In the genomic region with DNA sequence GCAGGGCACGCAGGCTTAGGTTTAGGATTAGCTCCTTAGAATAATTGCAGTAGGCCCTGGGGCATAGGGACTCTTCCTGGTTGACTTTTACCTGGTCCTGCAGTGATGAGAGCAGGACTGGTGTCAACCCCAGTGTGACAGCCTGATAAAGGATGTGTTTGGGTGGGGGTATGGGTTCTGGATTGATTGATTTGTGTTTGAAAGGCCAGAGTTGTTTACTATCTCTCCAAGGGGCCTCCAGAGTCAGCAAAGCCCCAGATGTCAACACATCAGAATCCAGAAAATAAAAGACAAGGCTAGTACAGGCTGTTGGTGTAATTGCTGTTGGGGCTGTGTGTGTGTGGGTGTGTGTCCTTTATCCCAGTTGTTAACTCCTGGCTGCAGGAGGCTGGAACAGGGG, we compare ENCODE assay signal across 1 cellular context.
TF ChIP-seq lines count a peak whose summit lies in the region.

No MANE protein-coding gene starts in this region.

TF ChIP-seq in GM23338, 12 proteins besides CTCF, POLR2A, EP300 and RAD21 (continued from another document):
- TF ChIP-seq, protein P1, sequence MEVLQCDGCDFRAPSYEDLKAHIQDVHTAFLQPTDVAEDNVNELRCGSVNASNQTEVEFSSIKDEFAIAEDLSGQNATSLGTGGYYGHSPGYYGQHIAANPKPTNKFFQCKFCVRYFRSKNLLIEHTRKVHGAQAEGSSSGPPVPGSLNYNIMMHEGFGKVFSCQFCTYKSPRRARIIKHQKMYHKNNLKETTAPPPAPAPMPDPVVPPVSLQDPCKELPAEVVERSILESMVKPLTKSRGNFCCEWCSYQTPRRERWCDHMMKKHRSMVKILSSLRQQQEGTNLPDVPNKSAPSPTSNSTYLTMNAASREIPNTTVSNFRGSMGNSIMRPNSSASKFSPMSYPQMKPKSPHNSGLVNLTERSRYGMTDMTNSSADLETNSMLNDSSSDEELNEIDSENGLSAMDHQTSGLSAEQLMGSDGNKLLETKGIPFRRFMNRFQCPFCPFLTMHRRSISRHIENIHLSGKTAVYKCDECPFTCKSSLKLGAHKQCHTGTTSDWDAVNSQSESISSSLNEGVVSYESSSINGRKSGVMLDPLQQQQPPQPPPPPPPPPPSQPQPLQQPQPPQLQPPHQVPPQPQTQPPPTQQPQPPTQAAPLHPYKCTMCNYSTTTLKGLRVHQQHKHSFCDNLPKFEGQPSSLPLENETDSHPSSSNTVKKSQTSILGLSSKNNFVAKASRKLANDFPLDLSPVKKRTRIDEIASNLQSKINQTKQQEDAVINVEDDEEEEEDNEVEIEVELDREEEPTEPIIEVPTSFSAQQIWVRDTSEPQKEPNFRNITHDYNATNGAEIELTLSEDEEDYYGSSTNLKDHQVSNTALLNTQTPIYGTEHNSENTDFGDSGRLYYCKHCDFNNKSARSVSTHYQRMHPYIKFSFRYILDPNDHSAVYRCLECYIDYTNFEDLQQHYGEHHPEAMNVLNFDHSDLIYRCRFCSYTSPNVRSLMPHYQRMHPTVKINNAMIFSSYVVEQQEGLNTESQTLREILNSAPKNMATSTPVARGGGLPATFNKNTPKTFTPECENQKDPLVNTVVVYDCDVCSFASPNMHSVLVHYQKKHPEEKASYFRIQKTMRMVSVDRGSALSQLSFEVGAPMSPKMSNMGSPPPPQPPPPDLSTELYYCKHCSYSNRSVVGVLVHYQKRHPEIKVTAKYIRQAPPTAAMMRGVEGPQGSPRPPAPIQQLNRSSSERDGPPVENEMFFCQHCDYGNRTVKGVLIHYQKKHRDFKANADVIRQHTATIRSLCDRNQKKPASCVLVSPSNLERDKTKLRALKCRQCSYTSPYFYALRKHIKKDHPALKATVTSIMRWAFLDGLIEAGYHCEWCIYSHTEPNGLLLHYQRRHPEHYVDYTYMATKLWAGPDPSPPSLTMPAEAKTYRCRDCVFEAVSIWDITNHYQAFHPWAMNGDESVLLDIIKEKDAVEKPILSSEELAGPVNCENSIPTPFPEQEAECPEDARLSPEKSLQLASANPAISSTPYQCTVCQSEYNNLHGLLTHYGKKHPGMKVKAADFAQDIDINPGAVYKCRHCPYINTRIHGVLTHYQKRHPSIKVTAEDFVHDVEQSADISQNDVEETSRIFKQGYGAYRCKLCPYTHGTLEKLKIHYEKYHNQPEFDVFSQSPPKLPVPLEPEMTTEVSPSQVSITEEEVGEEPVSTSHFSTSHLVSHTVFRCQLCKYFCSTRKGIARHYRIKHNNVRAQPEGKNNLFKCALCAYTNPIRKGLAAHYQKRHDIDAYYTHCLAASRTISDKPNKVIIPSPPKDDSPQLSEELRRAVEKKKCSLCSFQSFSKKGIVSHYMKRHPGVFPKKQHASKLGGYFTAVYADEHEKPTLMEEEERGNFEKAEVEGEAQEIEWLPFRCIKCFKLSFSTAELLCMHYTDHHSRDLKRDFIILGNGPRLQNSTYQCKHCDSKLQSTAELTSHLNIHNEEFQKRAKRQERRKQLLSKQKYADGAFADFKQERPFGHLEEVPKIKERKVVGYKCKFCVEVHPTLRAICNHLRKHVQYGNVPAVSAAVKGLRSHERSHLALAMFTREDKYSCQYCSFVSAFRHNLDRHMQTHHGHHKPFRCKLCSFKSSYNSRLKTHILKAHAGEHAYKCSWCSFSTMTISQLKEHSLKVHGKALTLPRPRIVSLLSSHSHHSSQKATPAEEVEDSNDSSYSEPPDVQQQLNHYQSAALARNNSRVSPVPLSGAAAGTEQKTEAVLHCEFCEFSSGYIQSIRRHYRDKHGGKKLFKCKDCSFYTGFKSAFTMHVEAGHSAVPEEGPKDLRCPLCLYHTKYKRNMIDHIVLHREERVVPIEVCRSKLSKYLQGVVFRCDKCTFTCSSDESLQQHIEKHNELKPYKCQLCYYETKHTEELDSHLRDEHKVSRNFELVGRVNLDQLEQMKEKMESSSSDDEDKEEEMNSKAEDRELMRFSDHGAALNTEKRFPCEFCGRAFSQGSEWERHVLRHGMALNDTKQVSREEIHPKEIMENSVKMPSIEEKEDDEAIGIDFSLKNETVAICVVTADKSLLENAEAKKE (CRISPR knock-in tag; IDR thresholded peaks at IDR 0.05) = no peak
- TF ChIP-seq CREB1 (CRISPR knock-in tag; IDR thresholded peaks at IDR 0.05; ENCODE audit: low read depth) (no peak), ZNF331 (CRISPR knock-in tag; IDR thresholded peaks at IDR 0.05; ENCODE audit: low read depth) (no peak), NANOG (IDR thresholded peaks at IDR 0.05; ENCODE audit: borderline replicate concordance) (no peak), EZH2 (IDR thresholded peaks at IDR 0.05; ENCODE audit: low read depth, unreplicated experiment) (no peak), EZH2phosphoT487 (IDR thresholded peaks at IDR 0.05; ENCODE audit: unreplicated experiment) (no peak)
